Comparison of ENCODE assay signal across 14 cellular contexts in the genomic region with DNA sequence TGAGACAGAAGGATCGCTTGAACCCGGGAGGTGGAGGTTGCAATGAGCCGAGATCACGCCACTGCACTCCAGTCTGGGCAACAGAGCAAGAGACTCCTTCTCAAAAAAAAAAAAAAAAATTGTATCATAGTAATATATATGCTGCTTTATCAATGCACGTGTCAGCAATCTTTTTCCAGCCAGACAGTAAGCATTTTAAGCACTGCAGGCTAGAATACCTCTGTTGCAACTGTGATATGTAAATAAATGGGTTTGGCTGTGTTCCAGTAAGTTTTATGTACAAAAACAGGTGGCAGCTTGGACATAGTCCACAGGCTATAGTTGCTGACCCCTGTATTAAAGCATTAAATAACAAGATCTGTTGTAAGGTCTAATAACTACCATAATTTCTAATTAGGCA.
DNase-seq lines count a peak whose midpoint lies in the region; ATAC-seq, FAIRE-seq and TF ChIP-seq lines count a peak whose summit lies in the region.
"Had no signal": no experiment of that assay in that cellular context is flagged by ENCODE, and none has a peak within 500 bp of the region (broad histone marks: within the 10 kb centered on the region; RNA-seq: fewer than 3 reads in every experiment).

No MANE protein-coding gene starts in this region.

- H3K36me3 Mint-ChIP-seq in stimulated activated naive B cell treated with anti-CD40 and anti-IgM and Interleukin-4, amounts not matched to agents 10 μg/mL and 1 μg/mL and 100 μg/mL, for 72 hours: peaks cover 5 to 16% of the 10 kb centered on the region in 2 donors

- no peak overlapping the region for H3K4me3 Mint-ChIP-seq in stimulated activated naive B cell treated with anti-CD40 and anti-IgM and Interleukin-4, amounts not matched to agents 10 μg/mL and 1 μg/mL and 100 μg/mL, for 72 hours
- H3K4me3 Mint-ChIP-seq: activated CD4-positive, alpha-beta T cell treated with anti-CD3 and anti-CD28 coated beads for 36 hours; central memory CD8-positive, alpha-beta T cell had no signal

- H3K4me2 ChIP-seq in A549: peak overlapping the region; percentile 13; the same call in 1 of the 3 replicates

- TF ChIP-seq EP300 in A549 (IDR thresholded peaks at IDR 0.05): no peak

- peaks cover 33 to 58% of the 10 kb centered on the region in 2 donors for H3K4me1 Mint-ChIP-seq in stimulated activated naive B cell treated with anti-CD40 and anti-IgM and Interleukin-4, amounts not matched to agents 10 μg/mL and 1 μg/mL and 100 μg/mL, for 72 hours

- TF ChIP-seq POLR2A in A549 (IDR thresholded peaks at IDR 0.05; ENCODE audit: low read length): no peak

- no peak for FAIRE-seq in A549 (lab: Jason Lieb, UNC)

- H3K4me3 ChIP-seq in A549 (no peak overlapping the region), BE2C (ENCODE audit: low read depth, low read length) (no peak overlapping the region), WERI-Rb-1 (ENCODE audit: low read depth, low read length) (no peak overlapping the region)
- H3K4me3 ChIP-seq: BLaER1 treated with 17β-estradiol and CSF1 and Interleukin-3, amounts not matched to agents 10 nM and 100 nM; skin epidermis had no signal

- H3K36me3 ChIP-seq in BE2C: no peaks in the 10 kb centered on the region
- H3K36me3 ChIP-seq in WERI-Rb-1: no peaks in the 10 kb centered on the region

- H3K27ac Mint-ChIP-seq in stimulated activated naive B cell treated with anti-CD40 and anti-IgM and Interleukin-4, amounts not matched to agents 10 μg/mL and 1 μg/mL and 100 μg/mL, for 72 hours: no peak overlapping the region

- H3K27me3 Mint-ChIP-seq in stimulated activated naive B cell treated with anti-CD40 and anti-IgM and Interleukin-4, amounts not matched to agents 10 μg/mL and 1 μg/mL and 100 μg/mL, for 72 hours: no peaks in the 10 kb centered on the region
- H3K27me3 Mint-ChIP-seq: activated CD4-positive, alpha-beta T cell treated with anti-CD3 and anti-CD28 coated beads for 36 hours; central memory CD8-positive, alpha-beta T cell had no signal

- peaks cover 8% of the 10 kb centered on the region; the same call in 2 of the 3 replicates for H3K4me1 ChIP-seq in A549
- 0 out of 2 replicates have a peak, but pooled peaks cover 2% of the 10 kb centered on the region for H3K4me1 ChIP-seq in BE2C

- DNase-seq in A549 (ENCODE audit: low read depth in 1 of 2, low spot score in 1 of 2): no peak
- DNase-seq in SHP77 (lab: John Stamatoyannopoulos, UW): peak; percentile 12 to 34
- DNase-seq in BE2C: no peak
- no peak for DNase-seq in stimulated activated naive B cell treated with anti-CD40 and anti-IgM and Interleukin-4, amounts not matched to agents 10 μg/mL and 1 μg/mL and 100 μg/mL, for 72 hours
- no peak for DNase-seq in cerebellar nuclear complex (lab: John Stamatoyannopoulos, UW)
- no peak for DNase-seq in WERI-Rb-1
- DNase-seq: activated CD4-positive, alpha-beta T cell treated with anti-CD3 and anti-CD28 coated beads for 36 hours; NCI-H446; trophoblast cell had no signal

- H3K27ac ChIP-seq in A549 (no peak overlapping the region), WERI-Rb-1 (no peak overlapping the region)
- H3K27ac ChIP-seq: BLaER1 treated with 17β-estradiol and CSF1 and Interleukin-3, amounts not matched to agents 10 nM and 100 nM; skin epidermis had no signal

- no peak for ATAC-seq in A549
- peak; percentile 68 for ATAC-seq in GM19035 (IDR thresholded peaks at IDR 0.05; ENCODE audit: unreplicated experiment)
- ATAC-seq in HG03432 (IDR thresholded peaks at IDR 0.05; ENCODE audit: unreplicated experiment): peak; percentile 65
- ATAC-seq in stimulated activated naive B cell treated with anti-CD40 and anti-IgM and Interleukin-4, amounts not matched to agents 10 μg/mL and 1 μg/mL and 100 μg/mL, for 72 hours (replicated peaks): no peak
- ATAC-seq: activated CD4-positive, alpha-beta T cell treated with anti-CD3 and anti-CD28 coated beads for 36 hours had no signal

- WGBS in A549 (ENCODE audit: missing lambda C conversion rate): 64% methylated on average over 5 of the region's 5 CpGs

- CTCF ChIA-PET in A549 (lab: Yijun Ruan, JAX): interaction anchor here (1.4 kb wide), 1 partner anchor 52 kb away, joined by 5 read pairs; no protein-coding TSS in a partner anchor

- TF ChIP-seq CTCF in A549 (IDR thresholded peaks at IDR 0.05): no peak
- TF ChIP-seq CTCF in BE2C (IDR thresholded peaks at IDR 0.05; ENCODE audit: low read depth, low read length): no peak
- no peak for TF ChIP-seq CTCF in WERI-Rb-1 (IDR thresholded peaks at IDR 0.05; ENCODE audit: low read depth, low read length)

- no peaks in the 10 kb centered on the region for H3K9me3 ChIP-seq in A549
- H3K9me3 ChIP-seq in BE2C: no peaks in the 10 kb centered on the region
- H3K9me3 ChIP-seq in WERI-Rb-1 (ENCODE audit: severe bottlenecking): no peaks in the 10 kb centered on the region
- H3K9me3 ChIP-seq: BLaER1 treated with 17β-estradiol and CSF1 and Interleukin-3, amounts not matched to agents 10 nM and 100 nM had no signal

- no peaks in the 10 kb centered on the region for H3K27me3 ChIP-seq in BE2C
- no peaks in the 10 kb centered on the region for H3K27me3 ChIP-seq in WERI-Rb-1 (ENCODE audit: insufficient read depth, low read depth, severe bottlenecking)
- H3K27me3 ChIP-seq: BLaER1 treated with 17β-estradiol and CSF1 and Interleukin-3, amounts not matched to agents 10 nM and 100 nM had no signal

- POLR2A ChIA-PET in A549 (lab: Yijun Ruan, JAX): no interaction called here

- H3K9me3 Mint-ChIP-seq in stimulated activated naive B cell treated with anti-CD40 and anti-IgM and Interleukin-4, amounts not matched to agents 10 μg/mL and 1 μg/mL and 100 μg/mL, for 72 hours: no peaks in the 10 kb centered on the region
- H3K9me3 Mint-ChIP-seq: central memory CD8-positive, alpha-beta T cell had no signal

- no peak for TF ChIP-seq RAD21 in A549 (conservative IDR thresholded peaks at IDR 0.05 in 1 of 2, IDR thresholded peaks at IDR 0.05 in 1 of 2)

TF ChIP-seq in A549, 52 proteins besides CTCF, POLR2A, EP300 and RAD21:
- TF ChIP-seq NPAS2 (CRISPR knock-in tag; IDR thresholded peaks at IDR 0.05; ENCODE audit: borderline replicate concordance) (no peak), RCOR1 (IDR thresholded peaks at IDR 0.05; ENCODE audit: low read depth, low read length) (no peak), KDM1A (IDR thresholded peaks at IDR 0.05; ENCODE audit: low read depth) (no peak), ZFP36 (IDR thresholded peaks at IDR 0.05; ENCODE audit: borderline replicate concordance, partially characterized antibody) (no peak), MYC (IDR thresholded peaks at IDR 0.05; ENCODE audit: borderline replicate concordance, low read length) (no peak), HEYL (CRISPR knock-in tag; IDR thresholded peaks at IDR 0.05) (no peak), JUNB (IDR thresholded peaks at IDR 0.05) (no peak), MAZ (IDR thresholded peaks at IDR 0.05; ENCODE audit: borderline replicate concordance, low read depth, low read length) (no peak), HDAC2 (IDR thresholded peaks at IDR 0.05) (no peak), PHF8 (IDR thresholded peaks at IDR 0.05; ENCODE audit: borderline replicate concordance, low read depth) (no peak), JUN (IDR thresholded peaks at IDR 0.05) (no peak), RARB (CRISPR knock-in tag; IDR thresholded peaks at IDR 0.05) (no peak), GATA3 (IDR thresholded peaks at IDR 0.05; ENCODE audit: borderline replicate concordance) (no peak)
- TF ChIP-seq, protein P1, sequence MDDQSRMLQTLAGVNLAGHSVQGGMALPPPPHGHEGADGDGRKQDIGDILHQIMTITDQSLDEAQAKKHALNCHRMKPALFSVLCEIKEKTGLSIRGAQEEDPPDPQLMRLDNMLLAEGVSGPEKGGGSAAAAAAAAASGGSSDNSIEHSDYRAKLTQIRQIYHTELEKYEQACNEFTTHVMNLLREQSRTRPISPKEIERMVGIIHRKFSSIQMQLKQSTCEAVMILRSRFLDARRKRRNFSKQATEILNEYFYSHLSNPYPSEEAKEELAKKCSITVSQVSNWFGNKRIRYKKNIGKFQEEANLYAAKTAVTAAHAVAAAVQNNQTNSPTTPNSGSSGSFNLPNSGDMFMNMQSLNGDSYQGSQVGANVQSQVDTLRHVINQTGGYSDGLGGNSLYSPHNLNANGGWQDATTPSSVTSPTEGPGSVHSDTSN (IDR thresholded peaks at IDR 0.05): no peak
- TF ChIP-seq, protein P2, sequence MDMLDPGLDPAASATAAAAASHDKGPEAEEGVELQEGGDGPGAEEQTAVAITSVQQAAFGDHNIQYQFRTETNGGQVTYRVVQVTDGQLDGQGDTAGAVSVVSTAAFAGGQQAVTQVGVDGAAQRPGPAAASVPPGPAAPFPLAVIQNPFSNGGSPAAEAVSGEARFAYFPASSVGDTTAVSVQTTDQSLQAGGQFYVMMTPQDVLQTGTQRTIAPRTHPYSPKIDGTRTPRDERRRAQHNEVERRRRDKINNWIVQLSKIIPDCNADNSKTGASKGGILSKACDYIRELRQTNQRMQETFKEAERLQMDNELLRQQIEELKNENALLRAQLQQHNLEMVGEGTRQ (IDR thresholded peaks at IDR 0.05): no peak
TF ChIP-seq in A549: peak in this region for 0.

Comparison
In these comparisons a context has a peak if more than half of its experiments do, and no peak if none do; other contexts are left out.
1. ATAC-seq: peak in GM19035 (single experiment) and HG03432 (single experiment); none in A549 (0 of 2) and stimulated activated naive B cell treated with anti-CD40 and anti-IgM and Interleukin-4, amounts not matched to agents 10 μg/mL and 1 μg/mL and 100 μg/mL, for 72 hours (0 of 2).
2. DNase-seq: peak in SHP77 (2 of 2); none in A549 (0 of 2), BE2C (single experiment), stimulated activated naive B cell treated with anti-CD40 and anti-IgM and Interleukin-4, amounts not matched to agents 10 μg/mL and 1 μg/mL and 100 μg/mL, for 72 hours (single experiment), cerebellar nuclear complex (0 of 2) and WERI-Rb-1 (single experiment).